ENCODE assay signal across 24 cellular contexts in genomic region chr12:109162551-109162950, GRCh38. TPM values are rescaled to one million over a fixed set of nuclear protein-coding genes. Genes with fewer than 3 reads are reported as not detected.
DNase-seq lines count a peak whose midpoint lies in the region; ATAC-seq and TF ChIP-seq lines count a peak whose summit lies in the region.
"Had no signal": no experiment of that assay in that cellular context is flagged by ENCODE, and none has a peak within 500 bp of the region (broad histone marks: within the 10 kb centered on the region; RNA-seq: fewer than 3 reads in every experiment).

No MANE protein-coding gene starts in this region.

- no peak for DNase-seq in heart right ventricle
- no peak for DNase-seq in cardiac septum (ENCODE audit: low spot score)
- DNase-seq in esophagus muscularis mucosa (ENCODE audit: extremely low spot score), result no peak
- peak; percentile 42 for DNase-seq in posterior vena cava (ENCODE audit: low spot score)
- no peak for DNase-seq in HCEC 1CT
- no peak for DNase-seq in anterior cingulate cortex (lab: John Stamatoyannopoulos, UW)
- no peak for DNase-seq in inferior parietal cortex (ENCODE audit: extremely low spot score)
- DNase-seq: 8988T, ACHN, DMS153, DND-41, GOT3, NCI-H1048, NCI-H1417, NCI-H1694 treated with DMSO at 0.1 percent for 48 hours, NCI-H2081, NCI-H2227 treated with DMSO at 0.1 percent for 48 hours, NCI-H69, RPMI8226, SHP77 treated with DMSO at 0.1 percent for 48 hours had no signal

- peak in 1 of 8 donors; percentile 2 for ATAC-seq in heart right ventricle

- H3K27me3 ChIP-seq in heart right ventricle, result no peaks in the 10 kb centered on the region
- no peaks in the 10 kb centered on the region for H3K27me3 ChIP-seq in esophagus muscularis mucosa
- H3K27me3 ChIP-seq in stomach smooth muscle (ENCODE audit: control insufficient read depth in 1 of 2, insufficient read depth in 2 of 2, low read length in 2 of 2), result no peaks in the 10 kb centered on the region

- H3K9me3 ChIP-seq in heart right ventricle (no peaks in the 10 kb centered on the region), esophagus muscularis mucosa (no peaks in the 10 kb centered on the region), stomach smooth muscle (ENCODE audit: control insufficient read depth in 2 of 2, low read length in 2 of 2) (no peaks in the 10 kb centered on the region)
- H3K9me3 ChIP-seq: HAP-1 had no signal

- H3K4me1 ChIP-seq in heart right ventricle (peaks cover 19 to 70% (median 62%) of the 10 kb centered on the region in 9 donors), esophagus muscularis mucosa (peaks cover 68 to 97% (median 89%) of the 10 kb centered on the region in 4 donors), stomach smooth muscle (ENCODE audit: control insufficient read depth, insufficient read depth, low read length) (peaks cover 50% of the 10 kb centered on the region)
- H3K4me1 ChIP-seq: HAP-1 had no signal

- TF ChIP-seq POLR2A in esophagus muscularis mucosa (IDR thresholded peaks at IDR 0.05; ENCODE audit: low read depth), result no peak

- no peak for TF ChIP-seq CTCF in heart right ventricle (IDR thresholded peaks at IDR 0.05)
- no peak for TF ChIP-seq CTCF in esophagus muscularis mucosa (IDR thresholded peaks at IDR 0.05)

- TF ChIP-seq EP300 in esophagus muscularis mucosa (IDR thresholded peaks at IDR 0.05), result no peak

- intact Hi-C loops in heart right ventricle (cut with DNase I), result loop anchor here in 1 of 10 donors (5.0 kb wide), 1 partner anchor 45 kb away; the partner anchor contains the start of gene ACACB
- intact Hi-C loops in cardiac septum (cut with DNase I), result no loop called here
- intact Hi-C loops in esophagus muscularis mucosa (cut with DNase I), result no loop called here
- intact Hi-C loops in posterior vena cava (cut with DNase I), result no loop called here

- H3K27ac ChIP-seq in heart right ventricle (peak overlapping the region in 9 of 10 donors; percentile 10 to 94 (median 69)), esophagus muscularis mucosa (replicated peaks in 1 of 4) (peak overlapping the region; percentile 89 to 96 (median 92)), stomach smooth muscle (ENCODE audit: low read length) (peak overlapping the region; percentile 55)
- H3K27ac ChIP-seq: HL-60, KMS-11 had no signal

- H3K36me3 ChIP-seq in heart right ventricle (peaks cover 0 to 22% (median 2%) of the 10 kb centered on the region in 9 donors), esophagus muscularis mucosa (peaks cover 9 to 25% (median 10%) of the 10 kb centered on the region in 4 donors), stomach smooth muscle (ENCODE audit: control insufficient read depth in 2 of 2, insufficient read depth in 2 of 2, low read length in 2 of 2) (peaks cover 0 to 6% of the 10 kb centered on the region in 2 donors)
- H3K36me3 ChIP-seq: HAP-1 had no signal

- no peak overlapping the region for H3K9ac ChIP-seq in stomach smooth muscle (ENCODE audit: low read length in 2 of 2)
- H3K9ac ChIP-seq: KMS-11 had no signal

- WGBS in heart right ventricle, 2 donors, result 51 to 55% methylated on average over 5 of the region's 5 CpGs
- 67% methylated on average over 5 of the region's 5 CpGs for WGBS in esophagus muscularis mucosa

- H3K4me3 ChIP-seq in heart right ventricle (no peak overlapping the region), esophagus muscularis mucosa (no peak overlapping the region), stomach smooth muscle (ENCODE audit: low read length in 2 of 2) (no peak overlapping the region)
- H3K4me3 ChIP-seq: HAP-1 had no signal

RNA-seq across cellular contexts. Expression of gene ACACB, which starts 46.2 kb away (rescaled TPM):
- total RNA-seq in heart right ventricle (100 to 1,000 TPM in 6 of 10 donors, 10 to 100 TPM in 4; 69.7 to 241 (median 107) TPM), cardiac septum (64.5 TPM), esophagus muscularis mucosa (100 to 1,000 TPM in 2 of 4 donors, 10 to 100 TPM in 2; 59.6 to 134 (median 108) TPM), posterior vena cava (10 to 100 TPM; 29.4 to 49.7 TPM)
- 100 to 1,000 TPM in 1 of 2 donors, 10 to 100 TPM in 1; 12.8 to 193 TPM for polyA plus RNA-seq in heart right ventricle
